ENCODE assay signal across 28 cellular contexts in the genomic region with DNA sequence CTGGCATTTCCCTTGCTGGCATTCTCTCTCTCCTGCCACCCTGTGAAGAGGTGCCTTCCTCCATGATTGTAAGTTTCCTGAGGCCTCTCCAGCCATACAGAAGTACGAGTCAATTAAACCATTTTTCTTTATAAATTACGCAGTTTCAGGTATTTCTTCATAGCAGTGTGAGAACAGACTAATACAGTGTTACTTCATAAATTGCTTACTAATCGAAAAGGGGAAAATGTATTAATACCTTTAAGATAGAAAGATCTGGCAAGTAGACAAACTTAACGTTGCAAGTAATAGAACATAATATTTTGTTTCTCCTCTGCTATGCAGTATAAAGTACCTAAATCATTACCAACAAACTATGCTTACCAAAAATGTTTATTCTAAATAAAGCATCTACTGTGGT.
"Had no signal": no experiment of that assay in that cellular context is flagged by ENCODE, and none has a peak within 500 bp of the region (broad histone marks: within the 10 kb centered on the region; RNA-seq: fewer than 3 reads in every experiment).

No MANE protein-coding gene starts in this region.

- FAIRE-seq: pancreas had no signal

- DNase-seq: naive thymus-derived CD8-positive, alpha-beta T cell; nephron progenitor cell; nucleus accumbens; pancreas; psoas muscle; right cardiac atrium; spleen; stimulated activated CD4-positive, alpha-beta T cell treated with anti-CD3 and anti-CD28 coated beads, Interleukin-12 subunit alpha, Interleukin-12 subunit beta, amount 100 ng/mL, for 4 hours; stimulated activated CD4-positive, alpha-beta T cell treated with anti-CD3 and anti-CD28 coated beads, Interleukin-1b, Interleukin-23, amount 100 ng/mL, for 48 hours; stimulated activated CD4-positive, alpha-beta T cell treated with anti-CD3 and anti-CD28 coated beads, Interleukin-4, amount 100 ng/mL, for 1 hour; stimulated activated CD4-positive, alpha-beta T cell treated with anti-CD3 and anti-CD28 coated beads, Interleukin-4, amount 100 ng/mL, for 4 hours; stimulated activated CD8-positive, alpha-beta memory T cell treated with anti-CD3 and anti-CD28 coated beads, Interleukin-4, amount 100 ng/mL, for 48 hours; stimulated activated naive CD4-positive, alpha-beta T cell; stimulated activated naive CD8-positive, alpha-beta T cell treated with anti-CD3 and anti-CD28 coated beads, Interleukin-15, amount 100 ng/mL, for 72 hours; stimulated activated naive CD8-positive, alpha-beta T cell treated with anti-CD3 and anti-CD28 coated beads, Interleukin-15, Interleukin-2, amounts not matched to agents 100 U/mL and 50 U/mL, for 24 hours; substantia nigra; testis; tibial artery; transverse colon; upper lobe of right lung; uterus had no signal

- H3K4me2 ChIP-seq: smooth muscle cell had no signal

- H3K27ac ChIP-seq: neutrophil, pancreas, psoas muscle, skin epidermis, spleen, suprapubic skin, testis, tibial artery, transverse colon, upper lobe of right lung, uterus had no signal

- H3K9me3 ChIP-seq: neutrophil, pancreas, psoas muscle, spleen, suprapubic skin, testis, tibial artery, transverse colon, upper lobe of right lung, uterus had no signal

- H3K4me3 ChIP-seq: pancreas, psoas muscle, skin epidermis, smooth muscle cell, spleen, suprapubic skin, testis, tibial artery, transverse colon, upper lobe of right lung, uterus had no signal

- ATAC-seq: naive thymus-derived CD8-positive, alpha-beta T cell; natural killer cell treated with Interleukin-12 subunit alpha and Interleukin-12 subunit beta and Interleukin-15 and Interleukin-18, amount 100 ng/mL, for 72 hours; pancreas; psoas muscle; right cardiac atrium; sciatic nerve; stimulated activated memory B cell treated with anti-CD40 and anti-IgM and Interleukin-4, amounts not matched to agents 10 μg/mL and 1 μg/mL and 100 μg/mL, for 72 hours; stimulated activated naive CD8-positive, alpha-beta T cell treated with anti-CD3 and anti-CD28 coated beads, Interleukin-15, amount 100 ng/mL, for 72 hours; stimulated activated naive CD8-positive, alpha-beta T cell treated with anti-CD3 and anti-CD28 coated beads, Interleukin-15, Interleukin-2, amounts not matched to agents 100 U/mL and 50 U/mL, for 24 hours; upper lobe of right lung had no signal

- H3K36me3 ChIP-seq: neutrophil, pancreas, spleen, suprapubic skin, tibial artery, transverse colon, upper lobe of right lung, uterus had no signal

- H3K27me3 ChIP-seq: neutrophil, pancreas, spleen, suprapubic skin, testis, tibial artery, transverse colon, upper lobe of right lung had no signal

- H3K4me1 ChIP-seq: pancreas, psoas muscle, spleen, suprapubic skin, testis, tibial artery, transverse colon, upper lobe of right lung, uterus had no signal
